In genomic region chr2:237418300-237418699, GRCh38 we compare ENCODE assay signal across 19 cellular contexts. TPM values are rescaled to one million over a fixed set of nuclear protein-coding genes. Genes with fewer than 3 reads are reported as not detected.
A peak's percentile ranks its signal among the peaks of the same experiment; 100 is the strongest.
DNase-seq lines count a peak whose midpoint lies in the region; TF ChIP-seq lines count a peak whose summit lies in the region.
"Had no signal": no experiment of that assay in that cellular context is flagged by ENCODE, and none has a peak within 500 bp of the region (broad histone marks: within the 10 kb centered on the region; RNA-seq: fewer than 3 reads in every experiment).

No MANE protein-coding gene starts in this region.

- no peak for TF ChIP-seq POLR2A in esophagus muscularis mucosa (IDR thresholded peaks at IDR 0.05; ENCODE audit: low read depth)

- intact Hi-C loops in esophagus muscularis mucosa (cut with DNase I): loop anchor here (10.0 kb wide), 1 partner anchor 157 kb away; no protein-coding TSS in a partner anchor

- H3K27ac ChIP-seq in esophagus muscularis mucosa (replicated peaks in 1 of 4): no peak overlapping the region
- H3K27ac ChIP-seq: A549 had no signal

- DNase-seq in AG10803 (ENCODE audit: low read depth): peak; percentile 52
- peak; percentile 15 for DNase-seq in GM03348 (ENCODE audit: low spot score)
- peak; percentile 47 for DNase-seq in adipocyte (ENCODE audit: low read depth)
- peak; percentile 68 for DNase-seq in fibroblast of villous mesenchyme (ENCODE audit: low read depth)
- no peak for DNase-seq in RPMI8226
- DNase-seq in HUDEP-2 (lab: John Stamatoyannopoulos, UW; ENCODE audit: unreplicated experiment in 76 of 76): no peak
- no peak for DNase-seq in esophagus muscularis mucosa (ENCODE audit: extremely low spot score)
- DNase-seq in NCI-H510A (lab: John Stamatoyannopoulos, UW): no peak
- DNase-seq: Caco-2; CD4-positive, alpha-beta T cell; DND-41; NCI-H1105 treated with DMSO at 0.1 percent for 48 hours; NCI-H2029 treated with DMSO at 0.1 percent for 48 hours; NCI-H345; NCI-H524 treated with DMSO at 0.1 percent for 48 hours; NCI-H82; SHP77 had no signal

- WGBS in esophagus muscularis mucosa: 100% methylated on average over 1 of the region's 3 CpGs

- H3K27me3 ChIP-seq in adipocyte (replicated peaks; ENCODE audit: control insufficient read depth, insufficient read depth, low read length): no peaks in the 10 kb centered on the region
- H3K27me3 ChIP-seq in esophagus muscularis mucosa: no peaks in the 10 kb centered on the region

- H3K4me3 ChIP-seq in AG10803 (ENCODE audit: low read length) (no peak overlapping the region), adipocyte (ENCODE audit: low read length) (no peak overlapping the region), fibroblast of villous mesenchyme (ENCODE audit: low read depth, low read length) (no peak overlapping the region), esophagus muscularis mucosa (no peak overlapping the region)
- H3K4me3 ChIP-seq: A549 had no signal

- H3K9me3 ChIP-seq in adipocyte (ENCODE audit: control insufficient read depth, low read length) (no peaks in the 10 kb centered on the region), esophagus muscularis mucosa (no peaks in the 10 kb centered on the region)
- H3K9me3 ChIP-seq: A549, Caco-2 had no signal

- TF ChIP-seq EP300 in esophagus muscularis mucosa (IDR thresholded peaks at IDR 0.05): no peak

- H3K36me3 ChIP-seq in adipocyte (ENCODE audit: control insufficient read depth, insufficient read depth, low read length, severe bottlenecking) (no peaks in the 10 kb centered on the region), esophagus muscularis mucosa (no peaks in the 10 kb centered on the region)

- TF ChIP-seq CTCF in AG10803 (conservative IDR thresholded peaks at IDR 0.05; ENCODE audit: low read length) (no peak), fibroblast of villous mesenchyme (IDR thresholded peaks at IDR 0.05; ENCODE audit: insufficient read depth, low read depth, low read length) (no peak), esophagus muscularis mucosa (IDR thresholded peaks at IDR 0.05) (no peak)

- no peak overlapping the region for H3K9ac ChIP-seq in adipocyte (ENCODE audit: low read length)

- H3K4me1 ChIP-seq in adipocyte (ENCODE audit: control insufficient read depth, insufficient read depth, low read length): peaks cover 19% of the 10 kb centered on the region
- peaks cover 11 to 32% (median 25%) of the 10 kb centered on the region in 4 donors for H3K4me1 ChIP-seq in esophagus muscularis mucosa
- H3K4me1 ChIP-seq: Caco-2 had no signal

RNA-seq across cellular contexts. Expression of gene COL6A3, which starts 4.3 kb away (rescaled TPM):
- 1,329 and 1,968 TPM in 2 replicates for total RNA-seq in fibroblast of villous mesenchyme
- 100 to 1,000 TPM in 3 of 4 donors, 10 to 100 TPM in 1; 96.2 to 350 (median 192) TPM for total RNA-seq in esophagus muscularis mucosa
- total RNA-seq: OCI-LY7 had no signal

Comparison
In these comparisons a context has a peak if more than half of its experiments do, and no peak if none do; other contexts are left out.
1. DNase-seq: peak in AG10803 (single experiment), GM03348 (single experiment), adipocyte (single experiment) and fibroblast of villous mesenchyme (single experiment); none in RPMI8226 (single experiment), HUDEP-2 (0 of 76), esophagus muscularis mucosa (single experiment) and NCI-H510A (single experiment).